Comparison of ENCODE assay signal across 16 cellular contexts in genomic region chr3:127131625-127132170, GRCh38.
"Had no signal": no experiment of that assay in that cellular context is flagged by ENCODE, and none has a peak within 500 bp of the region (broad histone marks: within the 10 kb centered on the region; RNA-seq: fewer than 3 reads in every experiment).

No MANE protein-coding gene starts in this region.

- H3K9me3 ChIP-seq: left ventricle myocardium inferior had no signal

- H3K36me3 ChIP-seq: left ventricle myocardium inferior had no signal

- H3K36me3 Mint-ChIP-seq: naive thymus-derived CD4-positive, alpha-beta T cell; stimulated activated naive B cell treated with anti-CD40 and anti-IgM and Interleukin-4, amounts not matched to agents 10 μg/mL and 1 μg/mL and 100 μg/mL, for 72 hours had no signal

- H3K27ac Mint-ChIP-seq: naive thymus-derived CD4-positive, alpha-beta T cell; nephron progenitor cell; stimulated activated naive B cell treated with anti-CD40 and anti-IgM and Interleukin-4, amounts not matched to agents 10 μg/mL and 1 μg/mL and 100 μg/mL, for 72 hours; stimulated activated naive CD8-positive, alpha-beta T cell treated with anti-CD3 and anti-CD28 coated beads, Interleukin-15, amount 100 ng/mL, for 72 hours had no signal

- DNase-seq: cortex of kidney; dorsolateral prefrontal cortex; effector CD8-positive, alpha-beta T cell; left ventricle myocardium inferior; mesenchymal stem cell; naive thymus-derived CD4-positive, alpha-beta T cell; nephron progenitor cell; stimulated activated CD4-positive, alpha-beta T cell treated with anti-CD3 and anti-CD28 coated beads, Interleukin-2, amount 100 ng/mL, for 24 hours; stimulated activated CD4-positive, alpha-beta T cell treated with anti-CD3 and anti-CD28 coated beads, Interleukin-4, amount 100 ng/mL, for 4 hours; stimulated activated naive B cell treated with anti-CD40 and anti-IgM and Interleukin-4, amounts not matched to agents 10 μg/mL and 1 μg/mL and 100 μg/mL, for 72 hours; stimulated activated naive CD8-positive, alpha-beta T cell treated with anti-CD3 and anti-CD28 coated beads, Interleukin-15, amount 100 ng/mL, for 72 hours; substantia nigra; trophoblast cell had no signal

- H3K27ac ChIP-seq: dorsolateral prefrontal cortex, left ventricle myocardium inferior had no signal

- H3K4me3 ChIP-seq: dorsolateral prefrontal cortex, left ventricle myocardium inferior, lung had no signal

- H3K4me3 Mint-ChIP-seq: naive thymus-derived CD4-positive, alpha-beta T cell; nephron progenitor cell; stimulated activated naive B cell treated with anti-CD40 and anti-IgM and Interleukin-4, amounts not matched to agents 10 μg/mL and 1 μg/mL and 100 μg/mL, for 72 hours; stimulated activated naive CD8-positive, alpha-beta T cell treated with anti-CD3 and anti-CD28 coated beads, Interleukin-15, amount 100 ng/mL, for 72 hours had no signal

- ATAC-seq: esophagus mucosa; naive thymus-derived CD4-positive, alpha-beta T cell; sciatic nerve; stimulated activated naive B cell treated with anti-CD40 and anti-IgM and Interleukin-4, amounts not matched to agents 10 μg/mL and 1 μg/mL and 100 μg/mL, for 72 hours; stimulated activated naive CD8-positive, alpha-beta T cell treated with anti-CD3 and anti-CD28 coated beads, Interleukin-15, amount 100 ng/mL, for 72 hours had no signal

- H3K9me3 Mint-ChIP-seq: nephron progenitor cell; stimulated activated naive B cell treated with anti-CD40 and anti-IgM and Interleukin-4, amounts not matched to agents 10 μg/mL and 1 μg/mL and 100 μg/mL, for 72 hours; stimulated activated naive CD8-positive, alpha-beta T cell treated with anti-CD3 and anti-CD28 coated beads, Interleukin-15, amount 100 ng/mL, for 72 hours had no signal
